In genomic region chr3:48151058-48151806, GRCh38 we compare ENCODE assay signal across 1 cellular context.
TF ChIP-seq lines count a peak whose summit lies in the region.

No MANE protein-coding gene starts in this region.

TF ChIP-seq in GM23338, 12 proteins besides CTCF, POLR2A, EP300 and RAD21 (continued from another document):
- TF ChIP-seq REST (IDR thresholded peaks at IDR 0.05; ENCODE audit: unreplicated experiment) (no peak), CREB1 (CRISPR knock-in tag; IDR thresholded peaks at IDR 0.05; ENCODE audit: low read depth) (no peak), NANOG (IDR thresholded peaks at IDR 0.05; ENCODE audit: borderline replicate concordance) (no peak), ZNF114 (CRISPR knock-in tag; IDR thresholded peaks at IDR 0.05) (no peak)
TF ChIP-seq in GM23338: peak in this region for 0.
